In the genomic region with DNA sequence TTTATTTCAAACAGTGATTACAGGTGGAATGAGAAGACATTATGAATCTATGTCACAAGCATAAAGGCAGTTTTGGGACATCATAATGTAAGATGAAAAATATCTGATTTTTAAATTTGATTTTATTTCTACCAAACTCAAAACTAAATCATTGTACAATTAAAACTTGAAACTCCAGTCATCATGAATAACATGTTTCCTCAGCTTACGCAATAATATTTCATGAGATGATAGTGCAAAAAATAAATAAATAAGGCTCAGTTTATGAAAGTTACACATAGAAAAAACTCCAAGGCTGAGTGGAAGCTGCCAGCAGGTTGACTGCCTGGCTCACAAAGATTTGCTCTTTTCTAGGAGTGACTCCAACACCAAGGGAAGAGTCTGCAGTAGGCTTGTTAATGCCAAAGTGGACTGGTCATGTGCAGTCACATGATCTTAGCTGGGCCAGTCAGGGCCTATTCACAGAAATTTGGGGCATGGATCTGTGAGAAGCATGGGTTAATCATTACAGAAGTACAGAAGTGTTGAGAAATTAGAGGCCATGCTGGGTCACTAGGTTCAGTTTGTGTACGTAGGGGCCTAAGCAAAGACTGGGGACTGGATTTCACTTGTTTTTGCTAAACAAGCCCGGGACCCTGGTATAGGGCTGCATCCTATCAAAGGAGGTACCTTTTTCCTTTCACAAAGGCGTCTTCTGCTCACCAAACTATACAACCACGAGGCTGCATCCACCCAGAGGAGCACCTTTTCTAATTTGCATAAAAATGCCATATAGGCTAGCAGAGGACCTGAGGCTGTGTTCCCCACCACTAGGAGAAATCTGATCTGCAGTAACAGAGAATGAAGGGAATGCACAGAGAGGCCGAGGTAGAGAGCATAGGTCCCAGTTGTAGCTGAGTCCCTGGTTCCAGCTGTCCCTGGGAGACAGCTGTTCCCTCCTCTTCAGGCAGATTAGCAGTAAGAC, we compare ENCODE assay signal across 18 cellular contexts. TPM values are rescaled to one million over a fixed set of nuclear protein-coding genes. Genes with fewer than 3 reads are reported as not detected.
DNase-seq lines count a peak whose midpoint lies in the region; TF ChIP-seq lines count a peak whose summit lies in the region.
"Had no signal": no experiment of that assay in that cellular context is flagged by ENCODE, and none has a peak within 500 bp of the region (broad histone marks: within the 10 kb centered on the region; RNA-seq: fewer than 3 reads in every experiment).

No MANE protein-coding gene starts in this region.

- H3K27me3 ChIP-seq in SJCRH30 (no peaks in the 10 kb centered on the region), suprapubic skin (no peaks in the 10 kb centered on the region)
- H3K27me3 ChIP-seq: ascending aorta, left lung, pancreas had no signal

- no peak overlapping the region for H3K4me3 ChIP-seq in SJCRH30
- no peak overlapping the region for H3K4me3 ChIP-seq in suprapubic skin
- H3K4me3 ChIP-seq: ascending aorta, left lung, pancreas had no signal

- DNase-seq in HCEC 1CT = peak; percentile 22
- DNase-seq in SJCRH30 = peak; percentile 81 to 91
- peak; percentile 73 for DNase-seq in islet precursor cell
- peak; percentile 97 for DNase-seq in renal cortical epithelial cell (ENCODE audit: low read depth)
- DNase-seq in Kasumi-1 (lab: John Stamatoyannopoulos, UW) = no peak
- DNase-seq in SKM-1 (lab: John Stamatoyannopoulos, UW; ENCODE audit: unreplicated experiment) = no peak
- no peak for DNase-seq in suprapubic skin (ENCODE audit: low spot score in 2 of 2)
- DNase-seq: activated CD4-positive, alpha-beta T cell treated with anti-CD3 and anti-CD28 coated beads, Interleukin-2, amount 50 U/mL, for 4 hours; activated naive CD4-positive, alpha-beta T cell treated with Interleukin-2 at 50 U/mL for 16 hours; foreskin melanocyte; left lung; NCI-H1417 treated with DMSO at 0.1 percent for 48 hours; NCI-H2171; pancreas; small intestine; stimulated activated CD4-positive, alpha-beta T cell treated with anti-CD3 and anti-CD28 coated beads, Interleukin-4, amount 100 ng/mL, for 4 hours had no signal

- WGBS in suprapubic skin = 73% methylated on average over 6 of the region's 6 CpGs

- no peak for TF ChIP-seq POLR2A in suprapubic skin (IDR thresholded peaks at IDR 0.05)

- TF ChIP-seq EP300 in suprapubic skin (IDR thresholded peaks at IDR 0.05) = no peak

- H3K36me3 ChIP-seq in SJCRH30 = no peaks in the 10 kb centered on the region
- H3K36me3 ChIP-seq in suprapubic skin = no peaks in the 10 kb centered on the region
- H3K36me3 ChIP-seq: ascending aorta, left lung, pancreas had no signal

- TF ChIP-seq CTCF in suprapubic skin (IDR thresholded peaks at IDR 0.05) = no peak

- H3K9me3 ChIP-seq in SJCRH30 (replicated peaks) (no peaks in the 10 kb centered on the region), suprapubic skin (no peaks in the 10 kb centered on the region)
- H3K9me3 ChIP-seq: ascending aorta, left lung, pancreas had no signal

- H3K4me1 ChIP-seq in SJCRH30 = peaks cover 26% of the 10 kb centered on the region
- H3K4me1 ChIP-seq in suprapubic skin = no peaks in the 10 kb centered on the region
- H3K4me1 ChIP-seq: left lung, pancreas had no signal

- peak overlapping the region; percentile 52 for H3K27ac ChIP-seq in SJCRH30
- H3K27ac ChIP-seq in suprapubic skin = no peak overlapping the region
- H3K27ac ChIP-seq: ascending aorta, left lung, pancreas had no signal

RNA-seq across cellular contexts. Expression of a gene that starts 4.9 kb away (rescaled TPM):
- total RNA-seq in SJCRH30 (2014; rRNA removed; shearing (Covaris generic)) = 0.08 TPM in 2 replicates
- total RNA-seq in renal cortical epithelial cell = 0.52 and 1.3 TPM in 2 replicates
- total RNA-seq in suprapubic skin = 1 to 10 TPM; 2.8 to 6.8 (median 4.3) TPM
- total RNA-seq: ascending aorta, B cell had no signal

Comparison
In these comparisons a context has a peak if more than half of its experiments do, and no peak if none do; other contexts are left out.
1. DNase-seq: peak in HCEC 1CT (single experiment), SJCRH30 (2 of 2), islet precursor cell (single experiment) and renal cortical epithelial cell (single experiment); none in Kasumi-1 (0 of 2), SKM-1 (single experiment) and suprapubic skin (0 of 2).